30 cellular contexts compared by ENCODE assay signal in the genomic region with DNA sequence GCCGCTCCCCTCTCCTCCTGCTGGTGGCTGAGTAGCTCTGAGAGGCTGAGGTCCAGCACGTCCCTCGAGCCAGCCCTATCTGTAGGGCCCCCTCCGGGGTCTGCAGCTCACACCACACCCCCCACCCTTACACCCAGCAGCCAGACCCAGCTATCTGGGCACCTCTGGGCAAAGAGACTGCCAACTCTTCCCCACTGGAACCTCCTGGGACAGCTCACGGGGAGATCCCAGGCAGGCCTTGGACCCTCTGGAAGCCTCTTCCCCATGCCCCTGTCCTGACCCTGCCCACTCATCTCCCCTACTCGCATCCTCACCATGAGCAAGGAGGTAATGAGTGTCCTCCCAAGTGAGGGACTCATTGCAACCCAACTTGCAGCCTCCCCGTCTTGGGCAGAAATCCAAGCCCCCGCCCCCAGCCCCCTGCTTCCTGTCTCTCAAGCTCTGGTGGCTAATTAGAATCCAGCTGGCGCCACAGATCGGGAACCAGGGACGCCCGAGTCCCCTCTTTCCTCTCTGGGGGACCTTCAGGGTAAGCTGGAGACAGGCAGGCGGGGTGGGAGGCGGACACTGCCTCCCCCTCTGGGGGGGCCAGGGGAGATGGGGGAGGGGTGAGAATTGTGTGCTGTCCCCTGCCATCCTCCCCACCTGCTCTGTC. TPM values are rescaled to one million over a fixed set of nuclear protein-coding genes. Genes with fewer than 3 reads are reported as not detected.
A peak's percentile ranks its signal among the peaks of the same experiment; 100 is the strongest.
DNase-seq lines count a peak whose midpoint lies in the region; ATAC-seq, FAIRE-seq and TF ChIP-seq lines count a peak whose summit lies in the region.
"Had no signal": no experiment of that assay in that cellular context is flagged by ENCODE, and none has a peak within 500 bp of the region (broad histone marks: within the 10 kb centered on the region; RNA-seq: fewer than 3 reads in every experiment).

No MANE protein-coding gene starts in this region.

- H3K36me3 ChIP-seq in K562 (ENCODE audit: control insufficient read depth, insufficient read depth, low read length) = no peaks in the 10 kb centered on the region
- H3K36me3 ChIP-seq: colonic mucosa, left ventricle myocardium inferior, neural progenitor cell, Peyer's patch, right atrium auricular region had no signal

- H2BK120ac ChIP-seq in H9 (ENCODE audit: low read depth, low read length, poor library complexity, severe bottlenecking) = no peak overlapping the region

- no peak overlapping the region for H2BK5ac ChIP-seq in H9 (ENCODE audit: insufficient read length, low read length)

- no peak overlapping the region for H2BK20ac ChIP-seq in H9 (ENCODE audit: low read depth, low read length, poor library complexity, severe bottlenecking)

- H3K9me1 ChIP-seq in K562 (ENCODE audit: control insufficient read depth, insufficient read depth, low read length) = no peaks in the 10 kb centered on the region

- intact Hi-C loops in K562 (cut with micrococcal nuclease) = no loop called here

- H3K9me3 ChIP-seq in K562 (replicated peaks; ENCODE audit: control insufficient read depth, insufficient read depth, low read depth, low read length) = no peaks in the 10 kb centered on the region
- H3K9me3 ChIP-seq in H9 (ENCODE audit: control insufficient read depth, low read depth, low read length) = no peaks in the 10 kb centered on the region
- H3K9me3 ChIP-seq: colonic mucosa, left ventricle myocardium inferior, Peyer's patch, right atrium auricular region had no signal

- H3K79me2 ChIP-seq in K562 (ENCODE audit: control insufficient read depth, insufficient read depth, low read length) (no peaks in the 10 kb centered on the region; the same call in 2 of the 3 replicates), H9 (ENCODE audit: insufficient read depth, low read length) (peaks cover 9% of the 10 kb centered on the region; the same call in 1 of the 2 replicates)

- no peak overlapping the region for H4K91ac ChIP-seq in H9 (ENCODE audit: insufficient read length, low read depth, low read length)

- no peak overlapping the region for H3K4me2 ChIP-seq in K562 (ENCODE audit: insufficient read depth, low read length)
- no peak overlapping the region for H3K4me2 ChIP-seq in H9 (ENCODE audit: insufficient read depth, insufficient read length, low read length)
- H3K4me2 ChIP-seq: neural progenitor cell, smooth muscle cell had no signal

- TF ChIP-seq RAD21 in K562 (CRISPR knock-in tag; conservative IDR thresholded peaks at IDR 0.05 in 1 of 2, IDR thresholded peaks at IDR 0.05 in 1 of 2) = no peak

- H3T11ph ChIP-seq in H9 (ENCODE audit: low read length) = no peak overlapping the region

- H3K4me1 Mint-ChIP-seq in stimulated activated memory B cell treated with anti-CD40 and anti-IgM and Interleukin-4, amounts not matched to agents 10 μg/mL and 1 μg/mL and 100 μg/mL, for 72 hours = peaks cover 8% of the 10 kb centered on the region
- peaks cover 0 to 6% of the 10 kb centered on the region in 2 donors for H3K4me1 Mint-ChIP-seq in natural killer cell treated with Interleukin-12 subunit alpha and Interleukin-12 subunit beta and Interleukin-15 and Interleukin-18, amount 100 ng/mL, for 72 hours (ENCODE audit: low read depth in 2 of 2)
- peaks cover 0 to 13% of the 10 kb centered on the region in 2 experiments; a peak in 2 of 4 replicates for H3K4me1 Mint-ChIP-seq in H9
- H3K4me1 Mint-ChIP-seq: activated naive CD8-positive, alpha-beta T cell treated with anti-CD3 and anti-CD28 coated beads, Interleukin-2, amount 10 ng/mL, durations not matched to agents 7 days and 5 days; CD4-positive, alpha-beta memory T cell had no signal

- H4K20me1 ChIP-seq in K562 (replicated peaks; ENCODE audit: control insufficient read depth, insufficient read depth, low read length) (no peaks in the 10 kb centered on the region; the same call in 1 of the 2 replicates), H9 (ENCODE audit: control insufficient read depth, insufficient read depth, insufficient read length) (peaks cover 3% of the 10 kb centered on the region)

- DNase-seq in NCI-H2227 (lab: John Stamatoyannopoulos, UW; ENCODE audit: unreplicated experiment) (peak; percentile 10), NCI-H2227 treated with DMSO at 0.1 percent for 48 hours (lab: John Stamatoyannopoulos, UW) (no peak), HuH-7.5 (ENCODE audit: low spot score) (peak; percentile 15), K562 (ENCODE audit: extremely low read depth in 1 of 4, low spot score in 3 of 4) (peak in 2 of 4 experiments; percentile 34 to 37), left lobe of liver (ENCODE audit: low spot score) (no peak), H9 (no peak)
- no peak for DNase-seq in natural killer cell treated with Interleukin-12 subunit alpha and Interleukin-12 subunit beta and Interleukin-15 and Interleukin-18, amount 100 ng/mL, for 72 hours (ENCODE audit: low spot score)
- DNase-seq: activated CD4-positive, alpha-beta T cell treated with anti-CD3 and anti-CD28 coated beads, Interleukin-2, amount 50 U/mL, for 1 hour; activated gamma-delta T cell treated with Interleukin-2 at 50 U/mL for 16 hours; activated naive CD8-positive, alpha-beta T cell treated with anti-CD3 and anti-CD28 coated beads, Interleukin-2, amount 10 ng/mL, durations not matched to agents 7 days and 5 days; activated T-cell treated with anti-CD3 and anti-CD28 coated beads, Interleukin-2, amount 50 U/mL, for 1 hour; CD4-positive, alpha-beta memory T cell; colonic mucosa; effector CD8-positive, alpha-beta T cell; left ventricle myocardium inferior; mesendoderm; NCI-H1048; NCI-H526; Peyer's patch; posterior cingulate gyrus; SHP77; stimulated activated naive CD4-positive, alpha-beta T cell treated with Interleukin-2 at 50 U/mL for 16 hours; WERI-Rb-1 had no signal

- 67% methylated on average over 10 of the region's 14 CpGs for WGBS in K562 (ENCODE audit: insufficient coverage, low coverage, missing lambda C conversion rate)
- no CpG with 5 or more reads among the region's 14 CpGs for WGBS in H9 (ENCODE audit: extremely low coverage, insufficient read length, low lambda C conversion rate)

- no peak overlapping the region for H4K8ac ChIP-seq in H9 (replicated peaks; ENCODE audit: insufficient read length, low read depth, low read length)

- no peak overlapping the region for H2BK15ac ChIP-seq in H9 (ENCODE audit: low read depth, low read length)

- BruUV-seq in K562 (replicated peaks; lab: Mats Ljungman, UMichigan) = no TSS peak

- H3K4me1 ChIP-seq in K562 (replicated peaks in 1 of 2; ENCODE audit: control insufficient read depth in 2 of 2, insufficient read depth in 2 of 2, low read length in 2 of 2) (peaks cover 5 to 19% of the 10 kb centered on the region in 2 experiments; a peak in 4 of 5 replicates), H9 (ENCODE audit: insufficient read depth, low read length) (no peaks in the 10 kb centered on the region)
- H3K4me1 ChIP-seq: colonic mucosa, left ventricle myocardium inferior, neural progenitor cell, Peyer's patch, right atrium auricular region had no signal

- no peak overlapping the region for H3K18ac ChIP-seq in H9 (ENCODE audit: insufficient read length, low read depth, low read length)

- peaks cover 10% of the 10 kb centered on the region for H3K79me1 ChIP-seq in H9 (ENCODE audit: insufficient read depth, low read depth, low read length, poor library complexity, severe bottlenecking)

- H3K23me2 ChIP-seq in H9 (ENCODE audit: insufficient read length, low read depth, low read length, poor library complexity, severe bottlenecking) = no peaks in the 10 kb centered on the region

- in situ Hi-C loops in K562 (cut with MboI) = no loop called here

- H3K23ac ChIP-seq in H9 (ENCODE audit: insufficient read length, low read depth, low read length) = no peak overlapping the region

- H3K27ac ChIP-seq in K562 (ENCODE audit: extremely low read depth, low read depth, low read length) (no peak overlapping the region), H9 (ENCODE audit: insufficient read length, low read depth, low read length) (no peak overlapping the region)
- H3K27ac ChIP-seq: colonic mucosa, left ventricle myocardium inferior, neural progenitor cell, Peyer's patch, right atrium auricular region, WERI-Rb-1 had no signal

- TF ChIP-seq EP300 in K562 (IDR thresholded peaks at IDR 0.05; ENCODE audit: low read length) = no peak

- no peak overlapping the region for H3K27ac Mint-ChIP-seq in stimulated activated memory B cell treated with anti-CD40 and anti-IgM and Interleukin-4, amounts not matched to agents 10 μg/mL and 1 μg/mL and 100 μg/mL, for 72 hours
- no peak overlapping the region for H3K27ac Mint-ChIP-seq in natural killer cell treated with Interleukin-12 subunit alpha and Interleukin-12 subunit beta and Interleukin-15 and Interleukin-18, amount 100 ng/mL, for 72 hours
- no peak overlapping the region for H3K27ac Mint-ChIP-seq in H9
- H3K27ac Mint-ChIP-seq: activated naive CD8-positive, alpha-beta T cell treated with anti-CD3 and anti-CD28 coated beads, Interleukin-2, amount 10 ng/mL, durations not matched to agents 7 days and 5 days; neural progenitor cell had no signal

- H3K4ac ChIP-seq in H9 (ENCODE audit: low read depth, low read length) = no peak overlapping the region

- TF ChIP-seq CTCF in K562 (IDR thresholded peaks at IDR 0.05 in 2 of 3, conservative IDR thresholded peaks at IDR 0.05 in 1 of 3; ENCODE audit: insufficient read depth in 2 of 3, low read depth in 1 of 3, low read length in 3 of 3) = no peak
- no peak for TF ChIP-seq CTCF in H9 (conservative IDR thresholded peaks at IDR 0.05)

- H3K4me3 ChIP-seq in K562 = no peak overlapping the region
- H3K4me3 ChIP-seq: colonic mucosa, left ventricle myocardium inferior, neural progenitor cell, Peyer's patch, right atrium auricular region, smooth muscle cell had no signal

- H3K27me3 Mint-ChIP-seq in stimulated activated memory B cell treated with anti-CD40 and anti-IgM and Interleukin-4, amounts not matched to agents 10 μg/mL and 1 μg/mL and 100 μg/mL, for 72 hours = peaks cover 59% of the 10 kb centered on the region
- H3K27me3 Mint-ChIP-seq in natural killer cell treated with Interleukin-12 subunit alpha and Interleukin-12 subunit beta and Interleukin-15 and Interleukin-18, amount 100 ng/mL, for 72 hours = no peaks in the 10 kb centered on the region
- H3K27me3 Mint-ChIP-seq in H9 (ENCODE audit: low read depth) = no peaks in the 10 kb centered on the region
- H3K27me3 Mint-ChIP-seq: activated naive CD8-positive, alpha-beta T cell treated with anti-CD3 and anti-CD28 coated beads, Interleukin-2, amount 10 ng/mL, durations not matched to agents 7 days and 5 days; CD4-positive, alpha-beta memory T cell had no signal

- H3K9ac ChIP-seq in K562 (ENCODE audit: insufficient read depth in 1 of 2, low read depth in 2 of 2, low read length in 2 of 2) = no peak overlapping the region
- H3K9ac ChIP-seq in H9 (ENCODE audit: extremely low read depth, insufficient read length, low read length) = no peak overlapping the region
- H3K9ac ChIP-seq: neural progenitor cell had no signal

- H2AFZ ChIP-seq in K562 (ENCODE audit: low read depth, low read length) = no peak overlapping the region
- H2AFZ ChIP-seq in H9 (ENCODE audit: low read length) = no peak overlapping the region
- H2AFZ ChIP-seq: neural progenitor cell had no signal

- no peak overlapping the region for H3K56ac ChIP-seq in H9 (ENCODE audit: insufficient read length, low read depth, low read length)

- H2AK5ac ChIP-seq in H9 (ENCODE audit: insufficient read length, low read length) = no peak overlapping the region

- POLR2A ChIA-PET in K562 (lab: Yijun Ruan, JAX) = interaction anchor here (0.7 kb wide), 1 partner anchor 15 kb away, joined by 3 read pairs; no protein-coding TSS in a partner anchor

- H3K27me3 ChIP-seq in K562 (ENCODE audit: control insufficient read depth in 2 of 2, insufficient read depth in 2 of 2, low read length in 2 of 2) (no peaks in the 10 kb centered on the region), H9 (ENCODE audit: insufficient read depth, low read length) (no peaks in the 10 kb centered on the region)
- H3K27me3 ChIP-seq: colonic mucosa, neural progenitor cell, Peyer's patch, right atrium auricular region had no signal

- no peaks in the 10 kb centered on the region for H3K9me3 Mint-ChIP-seq in stimulated activated memory B cell treated with anti-CD40 and anti-IgM and Interleukin-4, amounts not matched to agents 10 μg/mL and 1 μg/mL and 100 μg/mL, for 72 hours
- no peaks in the 10 kb centered on the region for H3K9me3 Mint-ChIP-seq in natural killer cell treated with Interleukin-12 subunit alpha and Interleukin-12 subunit beta and Interleukin-15 and Interleukin-18, amount 100 ng/mL, for 72 hours
- no peaks in the 10 kb centered on the region for H3K9me3 Mint-ChIP-seq in H9
- H3K9me3 Mint-ChIP-seq: activated naive CD8-positive, alpha-beta T cell treated with anti-CD3 and anti-CD28 coated beads, Interleukin-2, amount 10 ng/mL, durations not matched to agents 7 days and 5 days; neural progenitor cell had no signal

- CTCF ChIA-PET in K562 (lab: Yijun Ruan, JAX; ENCODE audit: low intra/inter-chr PET ratio) = no interaction called here

- H4K5ac ChIP-seq in H9 (ENCODE audit: insufficient read length, low read depth, low read length) = no peak overlapping the region

- TF ChIP-seq POLR2A in K562 (conservative IDR thresholded peaks at IDR 0.05) = no peak

- no peak overlapping the region for H3K14ac ChIP-seq in H9 (ENCODE audit: insufficient read depth, low read length)

- H3K4me3 Mint-ChIP-seq in stimulated activated memory B cell treated with anti-CD40 and anti-IgM and Interleukin-4, amounts not matched to agents 10 μg/mL and 1 μg/mL and 100 μg/mL, for 72 hours = no peak overlapping the region
- no peak overlapping the region for H3K4me3 Mint-ChIP-seq in natural killer cell treated with Interleukin-12 subunit alpha and Interleukin-12 subunit beta and Interleukin-15 and Interleukin-18, amount 100 ng/mL, for 72 hours
- H3K4me3 Mint-ChIP-seq in H9 = no peak overlapping the region
- H3K4me3 Mint-ChIP-seq: activated naive CD8-positive, alpha-beta T cell treated with anti-CD3 and anti-CD28 coated beads, Interleukin-2, amount 10 ng/mL, durations not matched to agents 7 days and 5 days; CD4-positive, alpha-beta memory T cell; neural progenitor cell had no signal

- no peak overlapping the region for H2BK12ac ChIP-seq in H9 (ENCODE audit: insufficient read length, low read depth, low read length)

- H3K36me3 Mint-ChIP-seq in stimulated activated memory B cell treated with anti-CD40 and anti-IgM and Interleukin-4, amounts not matched to agents 10 μg/mL and 1 μg/mL and 100 μg/mL, for 72 hours = no peaks in the 10 kb centered on the region
- H3K36me3 Mint-ChIP-seq in natural killer cell treated with Interleukin-12 subunit alpha and Interleukin-12 subunit beta and Interleukin-15 and Interleukin-18, amount 100 ng/mL, for 72 hours = no peaks in the 10 kb centered on the region
- peaks cover 2 to 11% (median 4%) of the 10 kb centered on the region in 3 experiments; a peak in 5 of 7 replicates for H3K36me3 Mint-ChIP-seq in H9 (ENCODE audit: insufficient read depth in 1 of 3, low read depth in 3 of 3)
- H3K36me3 Mint-ChIP-seq: activated naive CD8-positive, alpha-beta T cell treated with anti-CD3 and anti-CD28 coated beads, Interleukin-2, amount 10 ng/mL, durations not matched to agents 7 days and 5 days; CD4-positive, alpha-beta memory T cell; neural progenitor cell had no signal

- FAIRE-seq in K562 (lab: Jason Lieb, UNC) = no peak
- FAIRE-seq: astrocyte, GM12891 had no signal

- no peak for ATAC-seq in K562
- peak; percentile 37 for ATAC-seq in stimulated activated memory B cell treated with anti-CD40 and anti-IgM and Interleukin-4, amounts not matched to agents 10 μg/mL and 1 μg/mL and 100 μg/mL, for 72 hours
- ATAC-seq in natural killer cell treated with Interleukin-12 subunit alpha and Interleukin-12 subunit beta and Interleukin-15 and Interleukin-18, amount 100 ng/mL, for 72 hours = no peak
- no peak for ATAC-seq in left lobe of liver
- ATAC-seq: HCT116 had no signal

RNA-seq across cellular contexts. Expression of a gene that starts 22.1 kb away (rescaled TPM):
- total RNA-seq in K562 (2011; cell fraction: chromatin; rRNA removed; ENCODE audit: low replicate concordance) = 52.8 and 150 TPM in 2 replicates
- 73.8 and 77.4 TPM in 2 replicates for total RNA-seq in K562 (2011; cell fraction: nucleolus; rRNA removed)
- total RNA-seq in K562 (2011; cell fraction: nucleoplasm; rRNA removed) = 64.1 and 80.0 TPM in 2 replicates
- total RNA-seq in K562 (2014; rRNA removed) (10.9 TPM in 2 replicates), K562 (2014; rRNA removed; fragmentation: Illumina TruSeq; extraction: Trizol) (2.8 and 3.3 TPM in 2 replicates), K562 (2015; rRNA removed; fragmentation: Illumina TruSeq; extraction: Trizol) (6.7 and 7.6 TPM in 2 replicates), K562 (2021) (33.2 and 37.0 TPM in 2 replicates), left lobe of liver (1.3 TPM), H9 (2021) (116 and 117 TPM in 2 replicates)
- polyA plus RNA-seq in K562 (2011; rRNA removed) (8.6 and 14.7 TPM in 2 replicates), K562 (2014; fragmentation: Illumina TruSeq; extraction: Trizol) (10.8 and 16.6 TPM in 2 replicates), K562 (2014; fragmentation: Nextera tagmentation; extraction: Ambion mirVana) (under 1 TPM; 0.14 to 0.27 TPM), K562 (2014; rRNA removed) (12.6 and 20.3 TPM in 2 replicates)
- 10.0 and 19.9 TPM in 2 replicates for polyA plus RNA-seq in K562 (2011; cell fraction: cytosol; rRNA removed)
- 50.7 and 75.0 TPM in 2 replicates for polyA plus RNA-seq in K562 (2011; cell fraction: nucleus; rRNA removed)
- polyA plus RNA-seq in K562 (2012) = 12.4 and 16.3 TPM in 2 replicates
- 9.3 and 13.3 TPM in 2 replicates for polyA minus RNA-seq in K562 (2011; rRNA and poly(A)+ RNA removed)
- 31.3 and 46.7 TPM in 2 replicates for polyA minus RNA-seq in K562 (2011; cell fraction: cytosol; rRNA and poly(A)+ RNA removed)
- polyA minus RNA-seq in K562 (2011; cell fraction: nucleus; rRNA and poly(A)+ RNA removed) = 17.5 and 24.1 TPM in 2 replicates
- 1 to 10 TPM; 6.5 to 8.2 TPM for total RNA-seq in natural killer cell treated with Interleukin-12 subunit alpha and Interleukin-12 subunit beta and Interleukin-15 and Interleukin-18, amount 100 ng/mL, for 72 hours

RNA-seq across cellular contexts. Expression of a gene that starts 47.5 kb away (rescaled TPM):
- 7.9 and 16.6 TPM in 2 replicates for total RNA-seq in K562 (2011; cell fraction: chromatin; rRNA removed; ENCODE audit: low replicate concordance)
- total RNA-seq in K562 (2011; cell fraction: nucleolus; rRNA removed) = 18.7 and 23.9 TPM in 2 replicates
- 14.1 and 22.4 TPM in 2 replicates for total RNA-seq in K562 (2011; cell fraction: nucleoplasm; rRNA removed)
- 54.8 and 85.6 TPM in 2 replicates for total RNA-seq in K562 (2014; rRNA removed)
- total RNA-seq in K562 (2014; rRNA removed; fragmentation: Illumina TruSeq; extraction: Trizol) = 29.4 and 30.7 TPM in 2 replicates
- total RNA-seq in K562 (2015; rRNA removed; fragmentation: Illumina TruSeq; extraction: Trizol) = 38.0 and 39.3 TPM in 2 replicates
- total RNA-seq in K562 (2021) = 59.6 and 66.6 TPM in 2 replicates
- polyA plus RNA-seq in K562 (2011; rRNA removed) = 43.1 and 69.4 TPM in 2 replicates
- 75.6 and 117 TPM in 2 replicates for polyA plus RNA-seq in K562 (2011; cell fraction: cytosol; rRNA removed)
- 22.8 and 25.8 TPM in 2 replicates for polyA plus RNA-seq in K562 (2011; cell fraction: nucleus; rRNA removed)
- polyA plus RNA-seq in K562 (2012) = 72.6 and 87.5 TPM in 2 replicates
- 59.5 and 60.9 TPM in 2 replicates for polyA plus RNA-seq in K562 (2014; fragmentation: Illumina TruSeq; extraction: Trizol)
- 1 to 10 TPM; 6.0 to 8.0 TPM for polyA plus RNA-seq in K562 (2014; fragmentation: Nextera tagmentation; extraction: Ambion mirVana)
- 52.7 and 53.3 TPM in 2 replicates for polyA plus RNA-seq in K562 (2014; rRNA removed)
- 19.4 and 39.5 TPM in 2 replicates for polyA minus RNA-seq in K562 (2011; rRNA and poly(A)+ RNA removed)
- polyA minus RNA-seq in K562 (2011; cell fraction: cytosol; rRNA and poly(A)+ RNA removed) = 43.6 and 47.1 TPM in 2 replicates
- 11.0 and 13.6 TPM in 2 replicates for polyA minus RNA-seq in K562 (2011; cell fraction: nucleus; rRNA and poly(A)+ RNA removed)
- 10 to 100 TPM; 48.2 to 89.3 TPM for total RNA-seq in natural killer cell treated with Interleukin-12 subunit alpha and Interleukin-12 subunit beta and Interleukin-15 and Interleukin-18, amount 100 ng/mL, for 72 hours
- 0.45 TPM for total RNA-seq in left lobe of liver
- total RNA-seq in H9 (2021) = 46.6 and 46.8 TPM in 2 replicates

Comparison
In these comparisons a context has a peak if more than half of its experiments do, and no peak if none do; other contexts are left out.
1. DNase-seq: peak in NCI-H2227 (single experiment) and HuH-7.5 (single experiment); none in NCI-H2227 treated with DMSO at 0.1 percent for 48 hours (single experiment), natural killer cell treated with Interleukin-12 subunit alpha and Interleukin-12 subunit beta and Interleukin-15 and Interleukin-18, amount 100 ng/mL, for 72 hours (single experiment), left lobe of liver (single experiment) and H9 (single experiment).